In genomic region chr14:50100824-50101223, GRCh38 we compare ENCODE assay signal across 1 cellular context.
A peak's percentile ranks its signal among the peaks of the same experiment; 100 is the strongest.
TF ChIP-seq lines count a peak whose summit lies in the region.

No MANE protein-coding gene starts in this region.

TF ChIP-seq in HepG2, 621 proteins besides CTCF, POLR2A, EP300 and RAD21:
- TF ChIP-seq ELK4 (CRISPR knock-in tag; IDR thresholded peaks at IDR 0.05; ENCODE audit: borderline replicate concordance) = no peak
- no peak for TF ChIP-seq CHD2 (IDR thresholded peaks at IDR 0.05; ENCODE audit: low read depth, low read length)
- TF ChIP-seq TGIF2 (CRISPR knock-in tag; IDR thresholded peaks at IDR 0.05) = no peak
- TF ChIP-seq SAP130 (CRISPR knock-in tag; IDR thresholded peaks at IDR 0.05; ENCODE audit: low read depth) = 0 out of 2 replicates have a peak, but pooled peaks have one; percentile 8
- no peak for TF ChIP-seq NFAT5 (CRISPR knock-in tag; IDR thresholded peaks at IDR 0.05)
- TF ChIP-seq STAG1 (CRISPR knock-in tag; IDR thresholded peaks at IDR 0.05) = peak; percentile 11; the same call in 1 of the 2 replicates
- TF ChIP-seq AFF4 (CRISPR knock-in tag; IDR thresholded peaks at IDR 0.05) = no peak
- no peak for TF ChIP-seq GZF1 (CRISPR knock-in tag; IDR thresholded peaks at IDR 0.05)
- TF ChIP-seq ZNF510 (CRISPR knock-in tag; IDR thresholded peaks at IDR 0.05; ENCODE audit: low read depth) = no peak
- no peak for TF ChIP-seq SETDB1 (CRISPR knock-in tag; IDR thresholded peaks at IDR 0.05; ENCODE audit: borderline replicate concordance)
- TF ChIP-seq ZMYM3 (CRISPR knock-in tag; IDR thresholded peaks at IDR 0.05) = peak; percentile 10; the same call in 1 of the 2 replicates
- no peak for TF ChIP-seq ZNF883 (CRISPR knock-in tag; IDR thresholded peaks at IDR 0.05; ENCODE audit: not compliant biosample characterization)
- TF ChIP-seq MED8 (CRISPR knock-in tag; IDR thresholded peaks at IDR 0.05; ENCODE audit: insufficient replicate concordance) = no peak
- TF ChIP-seq MAX (IDR thresholded peaks at IDR 0.05) = no peak
- TF ChIP-seq ZNF292 (CRISPR knock-in tag; IDR thresholded peaks at IDR 0.05; ENCODE audit: borderline replicate concordance, low read depth) = peak; percentile 36; the same call in 1 of the 2 replicates
- TF ChIP-seq HNF4A (CRISPR knock-in tag; IDR thresholded peaks at IDR 0.05) = peak; percentile 51; the same call in 1 of the 2 replicates
- no peak for TF ChIP-seq ZNF281 (CRISPR knock-in tag; IDR thresholded peaks at IDR 0.05; ENCODE audit: borderline replicate concordance)
- TF ChIP-seq NFYC (CRISPR knock-in tag; IDR thresholded peaks at IDR 0.05) = no peak
- no peak for TF ChIP-seq KAT7 (CRISPR knock-in tag; IDR thresholded peaks at IDR 0.05; ENCODE audit: borderline replicate concordance)
- no peak for TF ChIP-seq PLSCR1 (CRISPR knock-in tag; IDR thresholded peaks at IDR 0.05; ENCODE audit: borderline replicate concordance)
- TF ChIP-seq ZNF317 (CRISPR knock-in tag; IDR thresholded peaks at IDR 0.05) = peak; percentile 92
